In the genomic region with DNA sequence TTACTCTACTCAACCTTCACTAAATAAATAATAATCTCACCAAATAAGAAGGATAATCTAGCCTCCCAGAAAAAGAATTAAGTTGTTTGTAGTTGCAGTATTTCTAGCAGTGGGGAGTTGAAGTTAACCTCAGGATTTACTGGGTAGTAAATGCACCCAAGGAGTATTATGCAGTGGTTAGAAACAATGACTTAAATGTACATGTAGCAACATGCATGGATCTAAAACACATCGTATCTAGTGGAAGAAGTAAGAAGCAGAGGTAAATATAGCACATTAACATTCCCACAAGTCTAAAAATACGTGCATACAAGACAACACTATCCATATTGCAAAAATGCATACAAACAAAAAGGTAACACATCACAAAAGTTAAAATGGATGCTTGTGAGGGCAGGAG, we compare ENCODE assay signal across 26 cellular contexts.
"Had no signal": no experiment of that assay in that cellular context is flagged by ENCODE, and none has a peak within 500 bp of the region (broad histone marks: within the 10 kb centered on the region; RNA-seq: fewer than 3 reads in every experiment).

No MANE protein-coding gene starts in this region.

- H3K9me3 ChIP-seq: ovary, right lobe of liver, thyroid gland, vagina had no signal

- H3K4me1 ChIP-seq: parathyroid adenoma, thyroid gland, tibial nerve, upper lobe of left lung, vagina had no signal

- H3K27ac ChIP-seq: neural progenitor cell, ovary, parathyroid adenoma, psoas muscle, right lobe of liver, sigmoid colon, thoracic aorta, thyroid gland, tibial nerve, upper lobe of left lung, vagina had no signal

- DNase-seq: natural killer cell; occipital lobe; ovary; posterior cingulate gyrus; psoas muscle; right cardiac atrium; right lobe of liver; sigmoid colon; small intestine; stimulated activated CD4-positive, alpha-beta T cell treated with anti-CD3 and anti-CD28 coated beads, Interleukin-15, amount 100 ng/mL, for 24 hours; stimulated activated CD4-positive, alpha-beta T cell treated with anti-CD3 and anti-CD28 coated beads, Interleukin-2, amount 100 ng/mL, for 24 hours; stimulated activated CD4-positive, alpha-beta T cell treated with anti-CD3 and anti-CD28 coated beads, Interleukin-2, amount 100 ng/mL, for 48 hours; stimulated activated CD4-positive, alpha-beta T cell treated with anti-CD3 and anti-CD28 coated beads, Interleukin-4, amount 100 ng/mL, for 4 hours; stimulated activated CD8-positive, alpha-beta memory T cell treated with anti-CD3 and anti-CD28 coated beads, Interleukin-4, amount 100 ng/mL, for 48 hours; stimulated activated naive CD4-positive, alpha-beta T cell; stimulated activated naive CD8-positive, alpha-beta T cell treated with anti-CD3 and anti-CD28 coated beads, Interleukin-15, amount 100 ng/mL, for 72 hours; stimulated activated naive CD8-positive, alpha-beta T cell treated with anti-CD3 and anti-CD28 coated beads, Interleukin-15, Interleukin-2, amounts not matched to agents 100 U/mL and 50 U/mL, for 24 hours; thyroid gland; trophoblast cell; upper lobe of left lung had no signal

- H3K9ac ChIP-seq: neural progenitor cell, parathyroid adenoma had no signal

- H3K36me3 ChIP-seq: neural progenitor cell, ovary, right lobe of liver, sigmoid colon, thoracic aorta, thyroid gland, tibial nerve, upper lobe of left lung, vagina had no signal

- H2AFZ ChIP-seq: neural progenitor cell, parathyroid adenoma had no signal

- H3K4me3 ChIP-seq: neural progenitor cell, ovary, psoas muscle, right lobe of liver, sigmoid colon, thoracic aorta, thyroid gland, tibial nerve, upper lobe of left lung, vagina had no signal

- H3K79me2 ChIP-seq: parathyroid adenoma had no signal

- H3K27me3 ChIP-seq: neural progenitor cell, ovary, right lobe of liver, sigmoid colon, thyroid gland, tibial nerve, upper lobe of left lung, vagina had no signal

- H3K4me2 ChIP-seq: neural progenitor cell had no signal

- ATAC-seq: natural killer cell; right cardiac atrium; stimulated activated memory B cell treated with anti-CD40 and anti-IgM and Interleukin-4, amounts not matched to agents 10 μg/mL and 1 μg/mL and 100 μg/mL, for 72 hours; stimulated activated naive CD8-positive, alpha-beta T cell treated with anti-CD3 and anti-CD28 coated beads, Interleukin-15, amount 100 ng/mL, for 72 hours; stimulated activated naive CD8-positive, alpha-beta T cell treated with anti-CD3 and anti-CD28 coated beads, Interleukin-15, Interleukin-2, amounts not matched to agents 100 U/mL and 50 U/mL, for 24 hours had no signal
